1 cellular context compared by ENCODE assay signal in genomic region chr2:1499033-1499795, GRCh38.
TF ChIP-seq lines count a peak whose summit lies in the region.

No MANE protein-coding gene starts in this region.

TF ChIP-seq in SK-N-SH, 30 proteins besides CTCF, POLR2A, EP300 and RAD21 (continued from another document):
- TF ChIP-seq ZBTB33 (IDR thresholded peaks at IDR 0.05; ENCODE audit: borderline replicate concordance, low read depth), result no peak
- no peak for TF ChIP-seq GATA2 (CRISPR knock-in tag; IDR thresholded peaks at IDR 0.05)
- TF ChIP-seq RCOR1 (IDR thresholded peaks at IDR 0.05; ENCODE audit: low read length), result no peak
- no peak for TF ChIP-seq TCF12 (IDR thresholded peaks at IDR 0.05)
- no peak for TF ChIP-seq FOXM1 (IDR thresholded peaks at IDR 0.05; ENCODE audit: low read depth)
- TF ChIP-seq SIN3A (IDR thresholded peaks at IDR 0.05; ENCODE audit: borderline replicate concordance, low read depth, low read length), result no peak
- TF ChIP-seq TAF1 (IDR thresholded peaks at IDR 0.05; ENCODE audit: borderline replicate concordance, low read depth, low read length), result no peak
- no peak for TF ChIP-seq EZH2phosphoT487 (IDR thresholded peaks at IDR 0.05; ENCODE audit: borderline replicate concordance, low read depth)
- TF ChIP-seq MEF2A (IDR thresholded peaks at IDR 0.05; ENCODE audit: borderline replicate concordance, low read depth), result no peak
- no peak for TF ChIP-seq SMC3 (IDR thresholded peaks at IDR 0.05; ENCODE audit: low read depth, low read length)
- no peak for TF ChIP-seq CHD2 (IDR thresholded peaks at IDR 0.05; ENCODE audit: low read length, partially characterized antibody)
